ENCODE assay signal across 17 cellular contexts in the genomic region with DNA sequence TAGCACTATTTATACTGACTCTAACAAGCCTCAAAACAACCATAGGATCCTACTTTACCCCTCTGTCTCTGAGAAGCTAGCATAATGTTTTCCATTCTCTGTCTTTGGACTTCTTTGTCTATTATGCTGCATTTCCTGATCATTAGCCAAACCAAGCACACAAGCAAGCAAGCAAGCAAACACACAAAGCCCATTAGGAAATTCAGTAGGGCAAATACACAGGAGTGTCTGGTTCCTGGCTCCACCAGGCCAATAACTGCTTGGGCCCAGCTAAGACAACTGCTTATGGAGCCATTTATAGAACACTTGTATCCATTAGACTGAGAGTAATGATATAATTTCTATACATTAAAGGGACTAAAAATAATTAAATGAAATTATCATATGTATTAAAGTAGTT.
"Had no signal": no experiment of that assay in that cellular context is flagged by ENCODE, and none has a peak within 500 bp of the region (broad histone marks: within the 10 kb centered on the region; RNA-seq: fewer than 3 reads in every experiment).

No MANE protein-coding gene starts in this region.

- H3K9me3 ChIP-seq: heart right ventricle, pancreas, stomach, tibial artery had no signal

- H3K27ac ChIP-seq: cardiac muscle cell, coronary artery, heart right ventricle, pancreas, skin epidermis, stomach, tibial artery had no signal

- H3K36me3 ChIP-seq: cardiac muscle cell, heart right ventricle, pancreas, stomach, tibial artery had no signal

- H3K4me3 ChIP-seq: cardiac muscle cell, coronary artery, heart right ventricle, pancreas, skin epidermis, stomach, tibial artery had no signal

- H3K4me1 ChIP-seq: pancreas, stomach, tibial artery had no signal

- DNase-seq: activated B cell treated with CpG ODN at 0.5 μM for 24 hours; activated CD4-positive, alpha-beta T cell treated with anti-CD3 and anti-CD28 coated beads, Interleukin-2, amount 10 ng/mL, durations not matched to agents 24 days and 14 days; activated CD8-positive, alpha-beta memory T cell treated with anti-CD3 and anti-CD28 coated beads for 24 hours; activated naive CD4-positive, alpha-beta T cell treated with Interleukin-2 at 50 U/mL for 16 hours; activated naive CD8-positive, alpha-beta T cell treated with anti-CD3 and anti-CD28 coated beads, Interleukin-2, amount 50 U/mL, for 24 hours; effector CD8-positive, alpha-beta T cell; foreskin melanocyte; heart right ventricle; left ventricle myocardium superior; mesendoderm; pancreas; stimulated activated CD4-positive, alpha-beta T cell treated with anti-CD3 and anti-CD28 coated beads, Interleukin-4, amount 100 ng/mL, for 4 hours; stomach; tibial artery had no signal

- H3K27me3 ChIP-seq: cardiac muscle cell, heart right ventricle, pancreas, stomach, tibial artery had no signal
